In genomic region chr10:120794390-120794789, GRCh38 we compare ENCODE assay signal across 20 cellular contexts.
"Had no signal": no experiment of that assay in that cellular context is flagged by ENCODE, and none has a peak within 500 bp of the region (broad histone marks: within the 10 kb centered on the region; RNA-seq: fewer than 3 reads in every experiment).

No MANE protein-coding gene starts in this region.

- H3K4me3 ChIP-seq: ascending aorta had no signal

- ATAC-seq: activated CD8-positive, alpha-beta memory T cell treated with anti-CD3 and anti-CD28 coated beads, Interleukin-2, amount 10 ng/mL, durations not matched to agents 7 days and 5 days; PC-3; T-helper 17 cell; WTC11 had no signal

- H3K36me3 ChIP-seq: ascending aorta had no signal

- DNase-seq: activated CD4-positive, alpha-beta T cell treated with anti-CD3 and anti-CD28 coated beads for 48 hours; activated CD4-positive, alpha-beta T cell treated with anti-CD3 and anti-CD28 coated beads, Interleukin-2, amount 50 U/mL, for 4 hours; activated CD4-positive, CD25-positive, alpha-beta regulatory T cell treated with anti-CD3 and anti-CD28 coated beads, Interleukin-2, amount 50 U/mL, for 72 hours; activated CD8-positive, alpha-beta memory T cell treated with anti-CD3 and anti-CD28 coated beads, Interleukin-2, amount 10 ng/mL, durations not matched to agents 7 days and 5 days; activated effector memory CD4-positive, alpha-beta T cell treated with Interleukin-2 at 50 U/mL for 16 hours; activated naive CD4-positive, alpha-beta T cell; activated T-cell treated with anti-CD3 and anti-CD28 coated beads, Interleukin-2, amount 50 U/mL, for 24 hours; MM.1S; NCI-H1105; NCI-H1436; NCI-H1694 treated with DMSO at 0.1 percent for 48 hours; NCI-H2029 treated with DMSO at 0.1 percent for 48 hours; NCI-H526 treated with DMSO at 0.1 percent for 48 hours; PC-3; SHP77; T-helper 17 cell; T-helper 9 cell had no signal

- H3K9me3 ChIP-seq: ascending aorta had no signal

- H3K9ac ChIP-seq: KMS-11 had no signal

- H3K4me1 ChIP-seq: ascending aorta had no signal

- H3K4me2 ChIP-seq: KMS-11 had no signal

- H3K27ac ChIP-seq: ascending aorta, KMS-11 had no signal

- H3K27me3 ChIP-seq: ascending aorta had no signal
